ENCODE assay signal across 20 cellular contexts in the genomic region with DNA sequence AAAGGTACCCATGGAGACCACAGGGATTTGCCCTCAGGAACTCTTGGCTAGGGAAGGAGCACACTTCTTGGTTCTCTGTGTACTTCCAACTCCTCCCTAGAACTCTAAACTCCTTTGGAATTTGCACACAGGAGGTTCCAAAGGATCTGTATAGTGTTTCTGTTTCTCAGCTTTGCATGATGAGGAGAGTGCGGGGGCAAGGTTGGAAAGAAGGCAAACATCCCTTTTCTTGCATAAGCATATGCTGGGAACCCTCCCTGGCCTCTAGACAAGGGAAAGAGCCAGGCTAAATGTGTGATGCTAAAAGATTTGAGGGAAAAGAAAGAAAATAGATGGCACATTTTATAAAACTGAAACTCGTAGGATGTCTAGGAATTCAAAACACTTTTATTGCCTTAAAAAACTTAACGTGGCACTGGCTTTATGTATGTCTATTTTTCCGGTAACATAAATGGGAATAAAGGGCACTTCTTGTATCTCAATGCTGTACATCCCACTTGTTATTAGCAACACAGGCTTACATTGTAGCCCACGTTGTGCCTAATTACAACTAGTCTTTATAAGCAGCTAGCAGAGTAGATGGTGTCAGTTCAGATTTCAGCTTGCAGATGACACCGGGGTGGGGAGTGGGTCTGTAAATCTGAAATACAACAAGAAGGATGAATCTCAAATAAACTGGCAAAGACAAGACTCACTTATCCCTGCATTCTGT.
DNase-seq lines count a peak whose midpoint lies in the region; ATAC-seq and TF ChIP-seq lines count a peak whose summit lies in the region.
"Had no signal": no experiment of that assay in that cellular context is flagged by ENCODE, and none has a peak within 500 bp of the region (broad histone marks: within the 10 kb centered on the region; RNA-seq: fewer than 3 reads in every experiment).

No MANE protein-coding gene starts in this region.

- H3K27me3 ChIP-seq in mammary epithelial cell (ENCODE audit: insufficient read depth, low read length) (no peaks in the 10 kb centered on the region), mesendoderm (ENCODE audit: insufficient read depth, low read length, poor library complexity) (no peaks in the 10 kb centered on the region), osteoblast (ENCODE audit: insufficient read depth, low read length) (no peaks in the 10 kb centered on the region), body of pancreas (no peaks in the 10 kb centered on the region)
- H3K27me3 ChIP-seq: Peyer's patch had no signal

- TF ChIP-seq CTCF in mammary epithelial cell (conservative IDR thresholded peaks at IDR 0.05 in 1 of 2, IDR thresholded peaks at IDR 0.05 in 1 of 2; ENCODE audit: extremely low read depth in 1 of 2, insufficient read depth in 1 of 2, low read depth in 1 of 2, low read length in 2 of 2) (no peak), osteoblast (IDR thresholded peaks at IDR 0.05; ENCODE audit: extremely low read depth, low read depth, low read length) (no peak), body of pancreas (IDR thresholded peaks at IDR 0.05) (no peak)

- H3K4me2 ChIP-seq in mammary epithelial cell (ENCODE audit: insufficient read depth, low read depth, low read length) (no peak overlapping the region), mesendoderm (ENCODE audit: low read length) (no peak overlapping the region), osteoblast (ENCODE audit: insufficient read depth, low read length) (no peak overlapping the region)
- H3K4me2 ChIP-seq: GM23338 had no signal

- no peak overlapping the region for H4K8ac ChIP-seq in mesendoderm (ENCODE audit: low read depth, low read length)

- in situ Hi-C loops in mammary epithelial cell (cut with MboI; ENCODE audit: low sequenced_read_pairs in 2 of 2), result no loop called here

- peak; percentile 26 for DNase-seq in Ammon's horn (ENCODE audit: low spot score)
- no peak for DNase-seq in mammary epithelial cell
- no peak for DNase-seq in mesendoderm
- DNase-seq in osteoblast (ENCODE audit: insufficient read length, low spot score, missing footprints), result no peak
- DNase-seq in left ventricle myocardium superior, result no peak
- DNase-seq in body of pancreas, result no peak
- DNase-seq: 8988T; COR-L47; GDM1; Kasumi-1; MM.1S; NCI-H1092; NCI-H146; NCI-H2081; NCI-H446 treated with DMSO at 0.1 percent for 48 hours; NK-92 treated with Interleukin-12 subunit alpha and Interleukin-12 subunit beta, amount 100 ng/mL, for 24 hours; Peyer's patch had no signal

- CTCF ChIA-PET in mammary epithelial cell (lab: Charles Lee; ENCODE audit: low non-redundant PET), result no interaction called here

- no peak overlapping the region for H3K56ac ChIP-seq in mesendoderm (ENCODE audit: low read length)

- dilution Hi-C loops in mammary epithelial cell (cut with HindIII; ENCODE audit: low sequenced_read_pairs), result no loop called here

- peak overlapping the region; percentile 53 for H2AFZ ChIP-seq in mammary epithelial cell (ENCODE audit: low read depth, low read length)
- peak overlapping the region; percentile 20 for H2AFZ ChIP-seq in osteoblast (ENCODE audit: low read length)
- H2AFZ ChIP-seq: GM23338 had no signal

- H3K27ac ChIP-seq in mammary epithelial cell (ENCODE audit: insufficient read depth, low read depth, low read length) (no peak overlapping the region), mesendoderm (ENCODE audit: low read depth, low read length) (no peak overlapping the region), osteoblast (ENCODE audit: low read depth, low read length) (no peak overlapping the region), body of pancreas (no peak overlapping the region)
- H3K27ac ChIP-seq: Peyer's patch had no signal

- no peak overlapping the region for H4K5ac ChIP-seq in mesendoderm (ENCODE audit: low read length)

- peak overlapping the region; percentile 61 for H2BK15ac ChIP-seq in mesendoderm (replicated peaks; ENCODE audit: low read depth)

- no peak overlapping the region for H3K9ac ChIP-seq in mammary epithelial cell (ENCODE audit: insufficient read depth, low read length)
- H3K9ac ChIP-seq in mesendoderm (ENCODE audit: low read length), result no peak overlapping the region

- H3K79me2 ChIP-seq in mammary epithelial cell (ENCODE audit: insufficient read depth, low read length) (no peaks in the 10 kb centered on the region), mesendoderm (ENCODE audit: control insufficient read depth, insufficient read depth, low read length) (no peaks in the 10 kb centered on the region), osteoblast (ENCODE audit: insufficient read depth, low read length) (no peaks in the 10 kb centered on the region)

- H3K79me1 ChIP-seq in mesendoderm (ENCODE audit: low read length), result no peaks in the 10 kb centered on the region

- no peak overlapping the region for H3K4ac ChIP-seq in mesendoderm (ENCODE audit: low read depth, low read length)

- BruUV-seq in mammary epithelial cell (replicated peaks; lab: Mats Ljungman, UMichigan), result no TSS peak

- H3K36me3 ChIP-seq in mammary epithelial cell (ENCODE audit: insufficient read depth, low read length), result no peaks in the 10 kb centered on the region
- H3K36me3 ChIP-seq in mesendoderm (ENCODE audit: control insufficient read depth, insufficient read depth, low read length), result no peaks in the 10 kb centered on the region
- no peaks in the 10 kb centered on the region for H3K36me3 ChIP-seq in osteoblast (ENCODE audit: insufficient read depth, low read length)
- no peaks in the 10 kb centered on the region for H3K36me3 ChIP-seq in body of pancreas (replicated peaks in 1 of 2; ENCODE audit: insufficient read depth in 1 of 2, low read depth in 2 of 2)
- H3K36me3 ChIP-seq: Peyer's patch had no signal

- H3K4me1 ChIP-seq in mammary epithelial cell (ENCODE audit: insufficient read depth, low read length), result no peaks in the 10 kb centered on the region
- H3K4me1 ChIP-seq in mesendoderm (ENCODE audit: control insufficient read depth, low read depth, low read length), result no peaks in the 10 kb centered on the region
- H3K4me1 ChIP-seq in osteoblast (ENCODE audit: insufficient read depth, low read length), result no peaks in the 10 kb centered on the region
- H3K4me1 ChIP-seq in body of pancreas, result no peaks in the 10 kb centered on the region
- H3K4me1 ChIP-seq: Peyer's patch had no signal

- intact Hi-C loops in mammary epithelial cell (cut with micrococcal nuclease), result no loop called here
- intact Hi-C loops in left ventricle myocardium superior (cut with micrococcal nuclease), result no loop called here
- intact Hi-C loops in body of pancreas (cut with DNase I), result no loop called here

- H4K20me1 ChIP-seq in mammary epithelial cell (ENCODE audit: insufficient read depth, low read length), result no peaks in the 10 kb centered on the region
- H4K20me1 ChIP-seq in osteoblast (ENCODE audit: insufficient read depth, low read length), result no peaks in the 10 kb centered on the region

- no peak overlapping the region for H3K4me3 ChIP-seq in mammary epithelial cell (replicated peaks in 1 of 3; ENCODE audit: insufficient read depth in 1 of 3, low read depth in 2 of 3, low read length in 3 of 3)
- H3K4me3 ChIP-seq in mesendoderm (ENCODE audit: low read length), result no peak overlapping the region
- H3K4me3 ChIP-seq in osteoblast (ENCODE audit: insufficient read depth, low read length), result no peak overlapping the region
- no peak overlapping the region for H3K4me3 ChIP-seq in body of pancreas
- H3K4me3 ChIP-seq: GM23338, Peyer's patch had no signal

- TF ChIP-seq POLR2A in body of pancreas (IDR thresholded peaks at IDR 0.05), result no peak

- no peak for ATAC-seq in left ventricle myocardium superior
- ATAC-seq in GM18519 (IDR thresholded peaks at IDR 0.05; ENCODE audit: low FRiP score, unreplicated experiment), result no peak
- ATAC-seq in body of pancreas, result no peak
- ATAC-seq in GM19324 (IDR thresholded peaks at IDR 0.05; ENCODE audit: low FRiP score, unreplicated experiment), result no peak
- ATAC-seq: GM23338 had no signal

- H3K18ac ChIP-seq in mesendoderm (ENCODE audit: low read length), result no peak overlapping the region

- no peak overlapping the region for H2BK120ac ChIP-seq in mesendoderm (ENCODE audit: low read depth, low read length)

- H3K9me3 ChIP-seq in mammary epithelial cell (replicated peaks; ENCODE audit: insufficient read depth, low read length) (no peaks in the 10 kb centered on the region), osteoblast (ENCODE audit: low read depth, low read length) (no peaks in the 10 kb centered on the region), body of pancreas (no peaks in the 10 kb centered on the region)
- H3K9me3 ChIP-seq: Peyer's patch had no signal

- no peak overlapping the region for H2AK5ac ChIP-seq in mesendoderm (ENCODE audit: low read length)

- H3K23ac ChIP-seq in mesendoderm (ENCODE audit: low read length), result no peak overlapping the region

- WGBS in mammary epithelial cell (ENCODE audit: low coverage, missing lambda C conversion rate), result 14% methylated on average over 6 of the region's 6 CpGs
- WGBS in mesendoderm (ENCODE audit: extremely low coverage, insufficient coverage, low lambda C conversion rate), result no CpG with 5 or more reads among the region's 6 CpGs
- WGBS in body of pancreas, 2 donors, result 72 to 73% methylated on average over 6 of the region's 6 CpGs

- no peak overlapping the region for H2BK5ac ChIP-seq in mesendoderm (ENCODE audit: low read length)
